In the genomic region with DNA sequence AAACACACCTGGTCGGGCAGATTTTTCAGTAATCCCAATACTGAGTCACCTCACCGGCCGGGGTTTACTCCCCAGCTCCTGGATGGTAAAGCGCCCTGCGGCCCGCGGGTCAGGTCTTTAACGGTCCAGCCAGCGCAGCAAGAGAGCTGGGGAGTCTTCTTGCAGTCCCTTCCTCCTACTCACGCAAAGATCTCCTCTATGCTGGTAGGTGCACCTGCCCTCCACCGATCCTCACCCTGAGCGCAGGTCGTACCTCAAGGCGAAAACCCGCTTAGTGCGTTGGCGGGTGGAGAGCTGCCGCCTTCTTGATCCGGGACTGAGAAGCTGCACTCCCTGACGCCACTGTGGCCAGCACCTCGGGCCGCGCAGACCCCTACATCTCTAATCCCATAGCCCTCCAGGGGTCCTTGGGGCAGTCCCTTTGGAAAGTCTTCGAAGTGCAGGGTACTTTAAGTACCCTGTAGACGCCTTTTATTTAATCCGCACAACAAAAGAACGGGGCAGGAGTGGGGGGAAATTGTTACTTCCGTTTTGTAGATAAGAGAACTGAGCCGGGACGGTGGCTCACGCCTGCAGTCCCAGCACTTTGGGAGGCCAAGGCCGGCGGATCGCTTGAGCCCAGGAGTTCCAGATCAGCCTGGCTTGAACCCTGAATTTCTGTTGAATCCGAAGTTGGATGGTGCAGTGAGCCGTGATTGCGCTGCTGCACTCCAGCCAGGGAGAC, we compare ENCODE assay signal across 19 cellular contexts. TPM values are rescaled to one million over a fixed set of nuclear protein-coding genes. Genes with fewer than 3 reads are reported as not detected.
A peak's percentile ranks its signal among the peaks of the same experiment; 100 is the strongest.
DNase-seq lines count a peak whose midpoint lies in the region; ATAC-seq and TF ChIP-seq lines count a peak whose summit lies in the region.
"Had no signal": no experiment of that assay in that cellular context is flagged by ENCODE, and none has a peak within 500 bp of the region (broad histone marks: within the 10 kb centered on the region; RNA-seq: fewer than 3 reads in every experiment).

No MANE protein-coding gene starts in this region.

- peaks cover 12% of the 10 kb centered on the region for H3K4me1 Mint-ChIP-seq in activated naive CD8-positive, alpha-beta T cell (ENCODE audit: low read depth)
- H3K4me1 Mint-ChIP-seq in activated naive CD8-positive, alpha-beta T cell treated with anti-CD3 and anti-CD28 coated beads, Interleukin-2, amount 50 U/mL, for 24 hours: peaks cover 10% of the 10 kb centered on the region
- H3K4me1 Mint-ChIP-seq in WTC11 (peaks cover 15% of the 10 kb centered on the region), nephron progenitor cell (peaks cover 13% of the 10 kb centered on the region)

- POLR2A ChIA-PET in WTC11 (lab: Charles Lee): no interaction called here

- no peak for TF ChIP-seq CTCF in WTC11 (IDR thresholded peaks at IDR 0.05)
- TF ChIP-seq CTCF in nephron progenitor cell (IDR thresholded peaks at IDR 0.05): no peak

- H3K27ac Mint-ChIP-seq in activated naive CD8-positive, alpha-beta T cell: no peak overlapping the region
- H3K27ac Mint-ChIP-seq in activated naive CD8-positive, alpha-beta T cell treated with anti-CD3 and anti-CD28 coated beads, Interleukin-2, amount 50 U/mL, for 24 hours: no peak overlapping the region
- no peak overlapping the region for H3K27ac Mint-ChIP-seq in WTC11
- H3K27ac Mint-ChIP-seq in nephron progenitor cell: no peak overlapping the region

- CTCF ChIA-PET in WTC11 (lab: Charles Lee): interaction anchor here (0.6 to 9.3 kb wide), 10 partner anchors 10 to 387 kb away, joined by 3 to 70 read pairs (median 10); a partner anchor contains a TSS

- no peaks in the 10 kb centered on the region for H3K9me3 Mint-ChIP-seq in activated naive CD8-positive, alpha-beta T cell (ENCODE audit: low read depth)
- no peaks in the 10 kb centered on the region for H3K9me3 Mint-ChIP-seq in activated naive CD8-positive, alpha-beta T cell treated with anti-CD3 and anti-CD28 coated beads, Interleukin-2, amount 50 U/mL, for 24 hours
- H3K9me3 Mint-ChIP-seq in WTC11 (no peaks in the 10 kb centered on the region), nephron progenitor cell (peaks cover 15% of the 10 kb centered on the region)

- H3K27me3 Mint-ChIP-seq in activated naive CD8-positive, alpha-beta T cell: peaks cover 59% of the 10 kb centered on the region
- H3K27me3 Mint-ChIP-seq in activated naive CD8-positive, alpha-beta T cell treated with anti-CD3 and anti-CD28 coated beads, Interleukin-2, amount 50 U/mL, for 24 hours: peaks cover 97% of the 10 kb centered on the region
- H3K27me3 Mint-ChIP-seq in WTC11 (ENCODE audit: low read depth) (peaks cover 100% of the 10 kb centered on the region), nephron progenitor cell (ENCODE audit: low read depth, poor library complexity) (peaks cover 100% of the 10 kb centered on the region)

- ATAC-seq in activated naive CD8-positive, alpha-beta T cell treated with anti-CD3 and anti-CD28 coated beads, Interleukin-2, amount 50 U/mL, for 24 hours: no peak
- ATAC-seq in WTC11: peak; percentile 68
- ATAC-seq in HG03520 (IDR thresholded peaks at IDR 0.05; ENCODE audit: unreplicated experiment): no peak
- ATAC-seq: heart left ventricle, left colon, psoas muscle had no signal

- DNase-seq in activated naive CD8-positive, alpha-beta T cell treated with anti-CD3 and anti-CD28 coated beads, Interleukin-2, amount 50 U/mL, for 24 hours: no peak
- DNase-seq in WTC11 (ENCODE audit: low spot score): no peak
- DNase-seq in islet precursor cell: peak; percentile 70
- no peak for DNase-seq in nephron progenitor cell
- DNase-seq in AG08396 (ENCODE audit: low spot score): no peak
- no peak for DNase-seq in cortex of kidney (lab: John Stamatoyannopoulos, UW)
- DNase-seq: activated CD4-positive, alpha-beta T cell treated with anti-CD3 and anti-CD28 coated beads, Interleukin-2, amount 50 U/mL, for 4 hours; adrenal gland; BE2C; DMS79; heart left ventricle; left colon; NCI-H1105; psoas muscle had no signal

- H3K36me3 Mint-ChIP-seq in activated naive CD8-positive, alpha-beta T cell: no peaks in the 10 kb centered on the region
- H3K36me3 Mint-ChIP-seq in activated naive CD8-positive, alpha-beta T cell treated with anti-CD3 and anti-CD28 coated beads, Interleukin-2, amount 50 U/mL, for 24 hours (ENCODE audit: low read depth): no peaks in the 10 kb centered on the region
- H3K36me3 Mint-ChIP-seq in WTC11: no peaks in the 10 kb centered on the region
- H3K36me3 Mint-ChIP-seq in nephron progenitor cell (ENCODE audit: low read depth): no peaks in the 10 kb centered on the region

- peak overlapping the region; percentile 52 for H3K4me3 Mint-ChIP-seq in activated naive CD8-positive, alpha-beta T cell
- no peak overlapping the region for H3K4me3 Mint-ChIP-seq in activated naive CD8-positive, alpha-beta T cell treated with anti-CD3 and anti-CD28 coated beads, Interleukin-2, amount 50 U/mL, for 24 hours
- H3K4me3 Mint-ChIP-seq in WTC11 (peak overlapping the region; percentile 56), nephron progenitor cell (no peak overlapping the region)

TF ChIP-seq in WTC11, 78 proteins besides CTCF, POLR2A, EP300 and RAD21:
- TF ChIP-seq PRRX2 (CRISPR knock-in tag; IDR thresholded peaks at IDR 0.05) (no peak), SMAD3 (CRISPR knock-in tag; IDR thresholded peaks at IDR 0.05; ENCODE audit: borderline replicate concordance) (no peak)
- TF ChIP-seq, protein P1, sequence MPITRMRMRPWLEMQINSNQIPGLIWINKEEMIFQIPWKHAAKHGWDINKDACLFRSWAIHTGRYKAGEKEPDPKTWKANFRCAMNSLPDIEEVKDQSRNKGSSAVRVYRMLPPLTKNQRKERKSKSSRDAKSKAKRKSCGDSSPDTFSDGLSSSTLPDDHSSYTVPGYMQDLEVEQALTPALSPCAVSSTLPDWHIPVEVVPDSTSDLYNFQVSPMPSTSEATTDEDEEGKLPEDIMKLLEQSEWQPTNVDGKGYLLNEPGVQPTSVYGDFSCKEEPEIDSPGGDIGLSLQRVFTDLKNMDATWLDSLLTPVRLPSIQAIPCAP (CRISPR knock-in tag; IDR thresholded peaks at IDR 0.05): no peak

RNA-seq across cellular contexts. Expression of a gene that starts 10.4 kb away (rescaled TPM):
- total RNA-seq in WTC11 (2021): 1.6 to 2.8 TPM (median 1.7 TPM) in 3 replicates
- total RNA-seq: heart left ventricle, OCI-LY7, psoas muscle, tibial nerve had no signal

RNA-seq across cellular contexts. Expression of a gene that starts 16.0 kb away (rescaled TPM):
- total RNA-seq in WTC11 (2021): 8.0 to 22.3 TPM (median 9.2 TPM) in 3 replicates
- total RNA-seq: adrenal gland, heart left ventricle, mucosa of gallbladder, OCI-LY7, psoas muscle, tibial nerve had no signal

RNA-seq across cellular contexts. Expression of a gene that starts 16.6 kb away (rescaled TPM):
- 35.2 to 60.8 TPM (median 37.9 TPM) in 3 replicates for total RNA-seq in WTC11 (2021)
- total RNA-seq: adrenal gland, heart left ventricle, mucosa of gallbladder, OCI-LY7, psoas muscle, tibial nerve had no signal

Comparison
In these comparisons a context has a peak if more than half of its experiments do, and no peak if none do; other contexts are left out.
1. H3K4me3 Mint-ChIP-seq: peak in activated naive CD8-positive, alpha-beta T cell (single experiment) and WTC11 (single experiment); none in activated naive CD8-positive, alpha-beta T cell treated with anti-CD3 and anti-CD28 coated beads, Interleukin-2, amount 50 U/mL, for 24 hours (single experiment) and nephron progenitor cell (single experiment).